8 cellular contexts compared by ENCODE assay signal in genomic region chr22:29625090-29625825, GRCh38. TPM values are rescaled to one million over a fixed set of nuclear protein-coding genes. Genes with fewer than 3 reads are reported as not detected.
A peak's percentile ranks its signal among the peaks of the same experiment; 100 is the strongest.
DNase-seq lines count a peak whose midpoint lies in the region; ATAC-seq and TF ChIP-seq lines count a peak whose summit lies in the region.

No MANE protein-coding gene starts in this region.

- CTCF ChIA-PET in Caco-2 (lab: Charles Lee), result interaction anchor here (0.6 to 0.7 kb wide), 3 partner anchors 301 to 1017 kb away, joined by 3 to 5 read pairs (median 3); no protein-coding TSS in a partner anchor

- peak overlapping the region; percentile 72 for H3K9ac ChIP-seq in skeletal muscle satellite cell (ENCODE audit: low read depth, low read length)

- H3K4me2 ChIP-seq in hepatocyte, result no peak overlapping the region
- peak overlapping the region; percentile 72 for H3K4me2 ChIP-seq in skeletal muscle satellite cell (ENCODE audit: low read length)

- TF ChIP-seq CTCF in Caco-2 (IDR thresholded peaks at IDR 0.05; ENCODE audit: insufficient read depth in 1 of 2, low read depth in 1 of 2, low read length in 1 of 2, severe bottlenecking in 1 of 2, unreplicated experiment in 1 of 2), result peak; percentile 63 to 90
- TF ChIP-seq CTCF in HFFc6 (IDR thresholded peaks at IDR 0.05), result peak; percentile 95
- TF ChIP-seq CTCF in ascending aorta (IDR thresholded peaks at IDR 0.05), result peak; percentile 56 to 86 (median 83)
- peak; percentile 94 for TF ChIP-seq CTCF in hepatocyte (IDR thresholded peaks at IDR 0.05; ENCODE audit: poor library complexity)

- no peak overlapping the region for H3K4me3 ChIP-seq in Caco-2 (ENCODE audit: low read depth, low read length)
- no peak overlapping the region for H3K4me3 ChIP-seq in ascending aorta
- no peak overlapping the region for H3K4me3 ChIP-seq in hepatocyte
- H3K4me3 ChIP-seq in skeletal muscle satellite cell (ENCODE audit: low read length), result no peak overlapping the region

- H2AFZ ChIP-seq in hepatocyte, result no peak overlapping the region

- DNase-seq in Caco-2, result peak in 1 of 2 experiments; percentile 42
- DNase-seq in HFFc6, result peak; percentile 85
- peak; percentile 87 for DNase-seq in RKO (ENCODE audit: low spot score)
- DNase-seq in ascending aorta (ENCODE audit: low spot score in 2 of 2), result peak in 1 of 2 donors; percentile 72
- DNase-seq in hepatocyte (ENCODE audit: low spot score), result peak; percentile 78

- H3K9me3 ChIP-seq in Caco-2 (no peaks in the 10 kb centered on the region), ascending aorta (no peaks in the 10 kb centered on the region), hepatocyte (ENCODE audit: low read depth) (no peaks in the 10 kb centered on the region), skeletal muscle satellite cell (replicated peaks; ENCODE audit: low read length) (no peaks in the 10 kb centered on the region)

- H3K4me1 ChIP-seq in Caco-2 (peaks cover 44% of the 10 kb centered on the region), ascending aorta (peaks cover 0 to 16% of the 10 kb centered on the region in 2 donors), hepatocyte (ENCODE audit: insufficient read depth) (peaks cover 23% of the 10 kb centered on the region), skeletal muscle satellite cell (ENCODE audit: control insufficient read depth, insufficient read depth, low read length) (peaks cover 84% of the 10 kb centered on the region)

- WGBS in hepatocyte (ENCODE audit: low lambda C conversion rate, missing lambda C conversion rate), result 79% methylated on average over 12 of the region's 12 CpGs

- peaks cover 29% of the 10 kb centered on the region for H3K4me1 Mint-ChIP-seq in Caco-2 (ENCODE audit: low read depth, unreplicated experiment)
- peaks cover 94% of the 10 kb centered on the region for H3K4me1 Mint-ChIP-seq in HFFc6 (ENCODE audit: low read depth)

- intact Hi-C loops in Caco-2 (cut with micrococcal nuclease; ENCODE audit: unreplicated experiment), result no loop called here
- intact Hi-C loops in ascending aorta (cut with DNase I), result no loop called here

- H3K27me3 ChIP-seq in Caco-2 (replicated peaks; ENCODE audit: control insufficient read depth, insufficient read depth, low read length) (no peaks in the 10 kb centered on the region), ascending aorta (no peaks in the 10 kb centered on the region), hepatocyte (no peaks in the 10 kb centered on the region), skeletal muscle satellite cell (ENCODE audit: control insufficient read depth, insufficient read depth, low read length) (no peaks in the 10 kb centered on the region)

- no peaks in the 10 kb centered on the region for H3K9me3 Mint-ChIP-seq in Caco-2 (ENCODE audit: unreplicated experiment)
- no peaks in the 10 kb centered on the region for H3K9me3 Mint-ChIP-seq in HFFc6

- peaks cover 64% of the 10 kb centered on the region for H3K79me2 ChIP-seq in hepatocyte

- H4K20me1 ChIP-seq in hepatocyte (ENCODE audit: insufficient read depth, poor library complexity, severe bottlenecking), result no peaks in the 10 kb centered on the region

- H3K27ac Mint-ChIP-seq in Caco-2 (ENCODE audit: unreplicated experiment) (peak overlapping the region; percentile 27), HFFc6 (peak overlapping the region; percentile 89)

- H3K4me3 Mint-ChIP-seq in Caco-2 (ENCODE audit: unreplicated experiment) (no peak overlapping the region), HFFc6 (peak overlapping the region; percentile 82)

- ATAC-seq in HG02885 (IDR thresholded peaks at IDR 0.05; ENCODE audit: poor library complexity, unreplicated experiment) (no peak), HG03521 (IDR thresholded peaks at IDR 0.05; ENCODE audit: unreplicated experiment) (no peak)

- H3K9me2 ChIP-seq in hepatocyte (replicated peaks; ENCODE audit: insufficient read depth), result no peaks in the 10 kb centered on the region

- POLR2A ChIA-PET in Caco-2 (lab: Charles Lee), result no interaction called here

- BruUV-seq in Caco-2 (replicated peaks; lab: Mats Ljungman, UMichigan), result no TSS peak

- H3K27ac ChIP-seq in ascending aorta, result no peak overlapping the region
- H3K27ac ChIP-seq in hepatocyte, result no peak overlapping the region

- no peaks in the 10 kb centered on the region for H3K36me3 Mint-ChIP-seq in Caco-2 (ENCODE audit: insufficient read depth, unreplicated experiment)
- peaks cover 19% of the 10 kb centered on the region for H3K36me3 Mint-ChIP-seq in HFFc6 (ENCODE audit: low read depth)

- no peaks in the 10 kb centered on the region for H3K36me3 ChIP-seq in Caco-2 (ENCODE audit: control insufficient read depth, insufficient read depth, low read length)
- no peaks in the 10 kb centered on the region for H3K36me3 ChIP-seq in ascending aorta
- H3K36me3 ChIP-seq in hepatocyte (replicated peaks; ENCODE audit: insufficient read depth, low read depth), result no peaks in the 10 kb centered on the region
- H3K36me3 ChIP-seq in skeletal muscle satellite cell (ENCODE audit: insufficient read depth, low read length), result no peaks in the 10 kb centered on the region

- no peaks in the 10 kb centered on the region for H3K27me3 Mint-ChIP-seq in Caco-2 (ENCODE audit: insufficient read depth, unreplicated experiment)
- peaks cover 2% of the 10 kb centered on the region; the same call in 1 of the 2 replicates for H3K27me3 Mint-ChIP-seq in HFFc6 (ENCODE audit: insufficient read depth)

RNA-seq across cellular contexts. Expression of gene NF2, which starts 21.8 kb away (rescaled TPM):
- total RNA-seq in Caco-2 (2022) (53.2 and 56.5 TPM in 2 replicates), ascending aorta (37.3 TPM), hepatocyte (22.6 and 30.7 TPM in 2 replicates)
- total RNA-seq in HFFc6 (2021; fragmentation: NEBNext Ultra II Directional; extraction: Animal tissue kit (Norgen Biotek cat#: 25700)), result 100 to 1,000 TPM; 161 to 184 (median 176) TPM
- 18.5 and 21.5 TPM in 2 replicates for polyA plus RNA-seq in hepatocyte
- total RNA-seq in skeletal muscle satellite cell (2012; rRNA removed), result 83.9 and 91.5 TPM in 2 replicates

RNA-seq across cellular contexts. Expression of gene NIPSNAP1, which starts 44.3 kb away (rescaled TPM):
- total RNA-seq in Caco-2 (2022), result 81.8 and 102 TPM in 2 replicates
- 10 to 100 TPM; 51.5 to 77.5 (median 70.4) TPM for total RNA-seq in HFFc6 (2021; fragmentation: NEBNext Ultra II Directional; extraction: Animal tissue kit (Norgen Biotek cat#: 25700))
- total RNA-seq in ascending aorta, result 4.0 TPM
- 160 and 165 TPM in 2 replicates for total RNA-seq in hepatocyte
- polyA plus RNA-seq in hepatocyte, result 132 and 136 TPM in 2 replicates
- total RNA-seq in skeletal muscle satellite cell (2012; rRNA removed), result 37.8 and 51.5 TPM in 2 replicates

Comparison
In these comparisons a context has a peak if more than half of its experiments do, and no peak if none do; other contexts are left out.
1. RNA of gene NIPSNAP1, which starts 44.3 kb away (total RNA-seq): 160 to 165 TPM in hepatocyte, 81.8 to 102 TPM in Caco-2 and 51.5 to 77.5 TPM in HFFc6; 4.0 TPM in ascending aorta (single experiment); every median in the first group is over 10 times any median in the second.
2. Peak in every context shown above with its lines, with median percentiles within 50 percentile points of each other: CTCF ChIP-seq.